In the genomic region with DNA sequence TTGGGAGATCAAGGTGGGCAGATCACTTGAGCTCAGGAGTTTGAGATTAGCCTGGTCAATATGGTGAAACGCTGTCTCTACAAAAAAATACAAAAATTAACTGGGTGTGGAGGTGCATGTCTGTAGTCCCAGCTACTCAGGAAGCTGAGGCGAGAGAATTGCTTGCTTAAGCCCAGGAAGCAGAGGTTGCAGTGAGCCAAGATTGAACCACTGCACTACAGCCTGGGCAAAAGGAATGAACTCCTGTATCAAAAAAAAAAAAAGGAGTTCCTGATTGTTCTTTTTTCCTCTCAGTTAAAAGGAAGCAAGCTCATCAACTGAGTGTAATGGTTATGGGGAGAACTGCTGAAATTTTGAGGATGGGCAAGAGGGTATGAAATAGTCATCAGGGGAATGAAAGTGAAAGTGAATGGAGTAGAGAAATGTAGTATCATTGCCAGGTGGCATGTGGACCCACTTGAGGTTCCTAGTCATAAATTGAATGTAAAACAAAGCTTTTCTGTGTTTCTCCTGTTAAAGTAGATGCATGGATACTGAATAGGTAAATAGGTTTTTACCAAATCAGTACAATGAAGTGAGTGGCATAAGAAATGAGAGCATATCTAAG, we compare ENCODE assay signal across 12 cellular contexts. TPM values are rescaled to one million over a fixed set of nuclear protein-coding genes. Genes with fewer than 3 reads are reported as not detected.
A peak's percentile ranks its signal among the peaks of the same experiment; 100 is the strongest.
DNase-seq lines count a peak whose midpoint lies in the region; ATAC-seq and TF ChIP-seq lines count a peak whose summit lies in the region.
"Had no signal": no experiment of that assay in that cellular context is flagged by ENCODE, and none has a peak within 500 bp of the region (broad histone marks: within the 10 kb centered on the region; RNA-seq: fewer than 3 reads in every experiment).

No MANE protein-coding gene starts in this region.

- H3K4me1 ChIP-seq in smooth muscle cell (ENCODE audit: low read depth) = no peaks in the 10 kb centered on the region
- H3K4me1 ChIP-seq: ascending aorta had no signal

- H4K20me1 ChIP-seq in smooth muscle cell (ENCODE audit: low read depth) = peaks cover 55% of the 10 kb centered on the region

- no peak overlapping the region for H3K27ac ChIP-seq in smooth muscle cell (ENCODE audit: low read depth)
- H3K27ac ChIP-seq: ascending aorta had no signal

- H3K9ac ChIP-seq in smooth muscle cell (ENCODE audit: low read depth) = no peak overlapping the region

- H3K4me2 ChIP-seq in smooth muscle cell = no peak overlapping the region

- no peaks in the 10 kb centered on the region for H3K9me3 Mint-ChIP-seq in activated T-cell treated with anti-CD3 and anti-CD28 coated beads, Interleukin-2, amount 50 U/mL, for 4 hours
- no peaks in the 10 kb centered on the region for H3K9me3 Mint-ChIP-seq in activated CD8-positive, alpha-beta T cell treated with anti-CD3 and anti-CD28 coated beads, Interleukin-2, amount 10 ng/mL, durations not matched to agents 7 days and 5 days (ENCODE audit: insufficient read depth)
- H3K9me3 Mint-ChIP-seq in stimulated activated naive B cell treated with anti-CD40 and anti-IgM and Interleukin-4, amounts not matched to agents 10 μg/mL and 1 μg/mL and 100 μg/mL, for 72 hours = no peaks in the 10 kb centered on the region

- H3F3A ChIP-seq in smooth muscle cell (ENCODE audit: low read depth) = peaks cover 5% of the 10 kb centered on the region

- H3K4me1 Mint-ChIP-seq in activated T-cell treated with anti-CD3 and anti-CD28 coated beads, Interleukin-2, amount 50 U/mL, for 4 hours (ENCODE audit: low read depth) = peaks cover 4% of the 10 kb centered on the region
- peaks cover 4% of the 10 kb centered on the region for H3K4me1 Mint-ChIP-seq in activated CD8-positive, alpha-beta T cell treated with anti-CD3 and anti-CD28 coated beads, Interleukin-2, amount 10 ng/mL, durations not matched to agents 7 days and 5 days (ENCODE audit: low read depth)
- H3K4me1 Mint-ChIP-seq in stimulated activated naive B cell treated with anti-CD40 and anti-IgM and Interleukin-4, amounts not matched to agents 10 μg/mL and 1 μg/mL and 100 μg/mL, for 72 hours = no peaks in the 10 kb centered on the region

- WGBS in smooth muscle cell (ENCODE audit: low lambda C conversion rate) = 97% methylated on average over 2 of the region's 2 CpGs

- POLR2A ChIA-PET in activated CD8-positive, alpha-beta T cell treated with anti-CD3 and anti-CD28 coated beads, Interleukin-2, amount 10 ng/mL, durations not matched to agents 7 days and 5 days (lab: Charles Lee) = interaction anchor here (0.8 to 1.1 kb wide), 3 partner anchors 15 to 36 kb away, joined by 3 to 8 read pairs (median 4); a partner anchor contains a TSS

- H3K79me2 ChIP-seq in smooth muscle cell (ENCODE audit: low read depth) = no peaks in the 10 kb centered on the region

- no peak overlapping the region for H3K27ac Mint-ChIP-seq in activated CD8-positive, alpha-beta T cell treated with anti-CD3 and anti-CD28 coated beads, Interleukin-2, amount 10 ng/mL, durations not matched to agents 7 days and 5 days
- no peak overlapping the region for H3K27ac Mint-ChIP-seq in stimulated activated naive B cell treated with anti-CD40 and anti-IgM and Interleukin-4, amounts not matched to agents 10 μg/mL and 1 μg/mL and 100 μg/mL, for 72 hours

- H3K36me3 Mint-ChIP-seq in activated T-cell treated with anti-CD3 and anti-CD28 coated beads, Interleukin-2, amount 50 U/mL, for 4 hours (ENCODE audit: insufficient read depth) = peaks cover 21% of the 10 kb centered on the region
- peaks cover 31% of the 10 kb centered on the region for H3K36me3 Mint-ChIP-seq in activated CD8-positive, alpha-beta T cell treated with anti-CD3 and anti-CD28 coated beads, Interleukin-2, amount 10 ng/mL, durations not matched to agents 7 days and 5 days (ENCODE audit: low read depth)
- H3K36me3 Mint-ChIP-seq in stimulated activated naive B cell treated with anti-CD40 and anti-IgM and Interleukin-4, amounts not matched to agents 10 μg/mL and 1 μg/mL and 100 μg/mL, for 72 hours = peaks cover 18 to 25% of the 10 kb centered on the region in 2 donors

- H3K27me3 ChIP-seq in smooth muscle cell (ENCODE audit: low read depth) = no peaks in the 10 kb centered on the region
- H3K27me3 ChIP-seq: ascending aorta, sigmoid colon, stomach had no signal

- no peak for DNase-seq in activated T-cell treated with anti-CD3 and anti-CD28 coated beads, Interleukin-2, amount 50 U/mL, for 4 hours
- DNase-seq in activated T-cell treated with anti-CD3 and anti-CD28 coated beads, Interleukin-2, amount 50 U/mL, for 1 hour = no peak
- DNase-seq in activated CD8-positive, alpha-beta T cell treated with anti-CD3 and anti-CD28 coated beads, Interleukin-2, amount 10 ng/mL, durations not matched to agents 7 days and 5 days = peak; percentile 40
- no peak for DNase-seq in stimulated activated naive B cell treated with anti-CD40 and anti-IgM and Interleukin-4, amounts not matched to agents 10 μg/mL and 1 μg/mL and 100 μg/mL, for 72 hours
- no peak for DNase-seq in smooth muscle cell (lab: John Stamatoyannopoulos, UW; ENCODE audit: unreplicated experiment)
- DNase-seq in head of caudate nucleus = no peak
- no peak for DNase-seq in hepatic stellate cell (ENCODE audit: low spot score)
- DNase-seq: sigmoid colon, stomach, T-helper 9 cell had no signal

- no peak overlapping the region for H3K4me3 ChIP-seq in smooth muscle cell
- H3K4me3 ChIP-seq: ascending aorta, sigmoid colon, stomach had no signal

- no peaks in the 10 kb centered on the region for H3K27me3 Mint-ChIP-seq in activated T-cell treated with anti-CD3 and anti-CD28 coated beads, Interleukin-2, amount 50 U/mL, for 4 hours (ENCODE audit: low read depth)
- H3K27me3 Mint-ChIP-seq in activated CD8-positive, alpha-beta T cell treated with anti-CD3 and anti-CD28 coated beads, Interleukin-2, amount 10 ng/mL, durations not matched to agents 7 days and 5 days (ENCODE audit: low read depth) = no peaks in the 10 kb centered on the region
- no peaks in the 10 kb centered on the region for H3K27me3 Mint-ChIP-seq in stimulated activated naive B cell treated with anti-CD40 and anti-IgM and Interleukin-4, amounts not matched to agents 10 μg/mL and 1 μg/mL and 100 μg/mL, for 72 hours

- intact Hi-C loops in head of caudate nucleus (cut with DNase I) = no loop called here

- no peak for TF ChIP-seq CTCF in smooth muscle cell (IDR thresholded peaks at IDR 0.05; ENCODE audit: borderline replicate concordance, insufficient read depth, poor library complexity, severe bottlenecking)

- no peaks in the 10 kb centered on the region for H3K9me3 ChIP-seq in smooth muscle cell (replicated peaks; ENCODE audit: low read depth)
- H3K9me3 ChIP-seq: ascending aorta, sigmoid colon, stomach had no signal

- CTCF ChIA-PET in activated CD8-positive, alpha-beta T cell treated with anti-CD3 and anti-CD28 coated beads, Interleukin-2, amount 10 ng/mL, durations not matched to agents 7 days and 5 days (lab: Charles Lee) = interaction anchor here (0.8 to 1.4 kb wide), 5 partner anchors 9 to 344 kb away, joined by 3 to 10 read pairs (median 4); a partner anchor contains a TSS

- H2AFZ ChIP-seq in smooth muscle cell (ENCODE audit: low read depth) = no peak overlapping the region

- ATAC-seq in activated T-cell treated with anti-CD3 and anti-CD28 coated beads, Interleukin-2, amount 50 U/mL, for 4 hours = peak; percentile 80 to 84
- ATAC-seq in HG02943 (IDR thresholded peaks at IDR 0.05; ENCODE audit: low read depth, unreplicated experiment) = peak; percentile 69
- peak; percentile 95 for ATAC-seq in activated CD8-positive, alpha-beta T cell treated with anti-CD3 and anti-CD28 coated beads, Interleukin-2, amount 10 ng/mL, durations not matched to agents 7 days and 5 days
- peak; percentile 43 to 48 for ATAC-seq in stimulated activated naive B cell treated with anti-CD40 and anti-IgM and Interleukin-4, amounts not matched to agents 10 μg/mL and 1 μg/mL and 100 μg/mL, for 72 hours (replicated peaks)

- H3K4me3 Mint-ChIP-seq in activated T-cell treated with anti-CD3 and anti-CD28 coated beads, Interleukin-2, amount 50 U/mL, for 4 hours = no peak overlapping the region
- H3K4me3 Mint-ChIP-seq in activated CD8-positive, alpha-beta T cell treated with anti-CD3 and anti-CD28 coated beads, Interleukin-2, amount 10 ng/mL, durations not matched to agents 7 days and 5 days = no peak overlapping the region
- H3K4me3 Mint-ChIP-seq in stimulated activated naive B cell treated with anti-CD40 and anti-IgM and Interleukin-4, amounts not matched to agents 10 μg/mL and 1 μg/mL and 100 μg/mL, for 72 hours = no peak overlapping the region

- peaks cover 48% of the 10 kb centered on the region for H3K36me3 ChIP-seq in smooth muscle cell (ENCODE audit: low read depth)

RNA-seq across cellular contexts. Expression of a gene that starts 35.6 kb away (rescaled TPM):
- total RNA-seq in activated T-cell treated with anti-CD3 and anti-CD28 coated beads, Interleukin-2, amount 50 U/mL, for 4 hours = 10 to 100 TPM; 40.8 to 51.1 (median 42.1) TPM
- total RNA-seq in activated CD8-positive, alpha-beta T cell treated with anti-CD3 and anti-CD28 coated beads, Interleukin-2, amount 10 ng/mL, durations not matched to agents 7 days and 5 days = 10 to 100 TPM; 66.9 to 69.2 TPM
- 69.0 and 89.8 TPM in 2 replicates for total RNA-seq in smooth muscle cell
- polyA plus RNA-seq in smooth muscle cell = 76.5 and 86.8 TPM in 2 replicates
